8 cellular contexts compared by ENCODE assay signal in genomic region chr10:130179640-130180039, GRCh38. TPM values are rescaled to one million over a fixed set of nuclear protein-coding genes. Genes with fewer than 3 reads are reported as not detected.
DNase-seq lines count a peak whose midpoint lies in the region; ATAC-seq and TF ChIP-seq lines count a peak whose summit lies in the region.

No MANE protein-coding gene starts in this region.

- ATAC-seq in GM21717 (IDR thresholded peaks at IDR 0.05; ENCODE audit: unreplicated experiment) = no peak

- H3K4me3 ChIP-seq in tibial nerve = no peak overlapping the region

- no peak for TF ChIP-seq POLR2A in tibial nerve (IDR thresholded peaks at IDR 0.05)

- no peak for TF ChIP-seq EP300 in tibial nerve (IDR thresholded peaks at IDR 0.05)

- H3K4me1 ChIP-seq in tibial nerve = no peaks in the 10 kb centered on the region

- no peaks in the 10 kb centered on the region for H3K27me3 ChIP-seq in tibial nerve

- H3K36me3 ChIP-seq in tibial nerve = peaks cover 5 to 88% (median 7%) of the 10 kb centered on the region in 3 donors

- WGBS in tibial nerve, 2 donors = 24% methylated on average over 4 of the region's 4 CpGs

- TF ChIP-seq CTCF in 22Rv1 (IDR thresholded peaks at IDR 0.05) (peak; percentile 46), tibial nerve (IDR thresholded peaks at IDR 0.05) (peak in 4 of 5 experiments; percentile 16 to 29 (median 26))

- H3K27ac ChIP-seq in 22Rv1 = no peak overlapping the region
- peak overlapping the region; percentile 41 for H3K27ac ChIP-seq in angular gyrus (ENCODE audit: low read depth, low read length)
- no peak overlapping the region for H3K27ac ChIP-seq in tibial nerve

- DNase-seq in ELF-1 (ENCODE audit: low read depth, low spot score) (peak; percentile 59), NCI-H2196 treated with DMSO at 0.1 percent for 48 hours (lab: John Stamatoyannopoulos, UW; ENCODE audit: unreplicated experiment) (peak; percentile 19), inferior parietal cortex (ENCODE audit: extremely low spot score) (peak; percentile 89), tibial nerve (ENCODE audit: low spot score in 2 of 2) (peak in 1 of 2 donors; percentile 47), SKM-1 (lab: John Stamatoyannopoulos, UW; ENCODE audit: unreplicated experiment) (no peak)

- H3K9me3 ChIP-seq in tibial nerve = no peaks in the 10 kb centered on the region

RNA-seq across cellular contexts. Expression of gene GLRX3, which starts 43.4 kb away (rescaled TPM):
- total RNA-seq in tibial nerve = 10 to 100 TPM; 28.4 to 38.2 (median 35.9) TPM
